In genomic region chr19:1748115-1748702, GRCh38 we compare ENCODE assay signal across 13 cellular contexts. TPM values are rescaled to one million over a fixed set of nuclear protein-coding genes. Genes with fewer than 3 reads are reported as not detected.
DNase-seq lines count a peak whose midpoint lies in the region; ATAC-seq and TF ChIP-seq lines count a peak whose summit lies in the region.
"Had no signal": no experiment of that assay in that cellular context is flagged by ENCODE, and none has a peak within 500 bp of the region (broad histone marks: within the 10 kb centered on the region; RNA-seq: fewer than 3 reads in every experiment).

No MANE protein-coding gene starts in this region.

- H3K4me1 ChIP-seq in PC-3 (ENCODE audit: insufficient read depth, low read length) = peaks cover 42% of the 10 kb centered on the region
- peaks cover 13% of the 10 kb centered on the region for H3K4me1 ChIP-seq in foreskin keratinocyte

- no peaks in the 10 kb centered on the region for H3K9me2 ChIP-seq in PC-3 (replicated peaks; ENCODE audit: low read length)

- H3K27me3 Mint-ChIP-seq in activated T-cell treated with anti-CD3 and anti-CD28 coated beads, Interleukin-2, amount 50 U/mL, for 4 hours (ENCODE audit: low read depth) = peaks cover 54% of the 10 kb centered on the region
- H3K27me3 Mint-ChIP-seq in stimulated activated memory B cell treated with anti-CD40 and anti-IgM and Interleukin-4, amounts not matched to agents 10 μg/mL and 1 μg/mL and 100 μg/mL, for 72 hours = peaks cover 79% of the 10 kb centered on the region

- no peaks in the 10 kb centered on the region for H3F3A ChIP-seq in PC-3 (ENCODE audit: low read length, unreplicated experiment)

- H3K27me3 ChIP-seq in PC-3 (ENCODE audit: low read length) (0 out of 2 replicates have a peak, but pooled peaks cover 4% of the 10 kb centered on the region), foreskin keratinocyte (peaks cover 54% of the 10 kb centered on the region)

- no peaks in the 10 kb centered on the region for H3K36me3 Mint-ChIP-seq in activated T-cell treated with anti-CD3 and anti-CD28 coated beads, Interleukin-2, amount 50 U/mL, for 4 hours (ENCODE audit: insufficient read depth)
- H3K36me3 Mint-ChIP-seq in stimulated activated memory B cell treated with anti-CD40 and anti-IgM and Interleukin-4, amounts not matched to agents 10 μg/mL and 1 μg/mL and 100 μg/mL, for 72 hours = no peaks in the 10 kb centered on the region

- DNase-seq in activated T-cell treated with anti-CD3 and anti-CD28 coated beads, Interleukin-2, amount 50 U/mL, for 4 hours = no peak
- DNase-seq in activated T-cell treated with anti-CD3 and anti-CD28 coated beads, Interleukin-2, amount 50 U/mL, for 1 hour = no peak
- DNase-seq in PC-3 = no peak
- peak; percentile 5 to 34 for DNase-seq in foreskin keratinocyte
- no peak for DNase-seq in NCI-H2107 (lab: John Stamatoyannopoulos, UW)
- DNase-seq in middle frontal gyrus (ENCODE audit: extremely low spot score, low spot score) = no peak
- DNase-seq: gastrocnemius medialis; NCI-H187; stimulated activated CD8-positive, alpha-beta memory T cell treated with anti-CD3 and anti-CD28 coated beads, Interleukin-4, amount 100 ng/mL, for 48 hours had no signal

- H4K20me1 ChIP-seq in PC-3 (ENCODE audit: low read length) = no peaks in the 10 kb centered on the region

- H3K4me3 Mint-ChIP-seq in activated T-cell treated with anti-CD3 and anti-CD28 coated beads, Interleukin-2, amount 50 U/mL, for 4 hours = peak overlapping the region; percentile 49
- peak overlapping the region; percentile 48 for H3K4me3 Mint-ChIP-seq in stimulated activated memory B cell treated with anti-CD40 and anti-IgM and Interleukin-4, amounts not matched to agents 10 μg/mL and 1 μg/mL and 100 μg/mL, for 72 hours

- peak overlapping the region; percentile 97 for H3K4me2 ChIP-seq in PC-3 (ENCODE audit: low read length)

- no peak overlapping the region for H3K27ac Mint-ChIP-seq in stimulated activated memory B cell treated with anti-CD40 and anti-IgM and Interleukin-4, amounts not matched to agents 10 μg/mL and 1 μg/mL and 100 μg/mL, for 72 hours

- peak overlapping the region; percentile 70 for H3K4me3 ChIP-seq in PC-3 (ENCODE audit: low read length)

- H3K9me3 Mint-ChIP-seq in activated T-cell treated with anti-CD3 and anti-CD28 coated beads, Interleukin-2, amount 50 U/mL, for 4 hours = no peaks in the 10 kb centered on the region
- no peaks in the 10 kb centered on the region for H3K9me3 Mint-ChIP-seq in stimulated activated memory B cell treated with anti-CD40 and anti-IgM and Interleukin-4, amounts not matched to agents 10 μg/mL and 1 μg/mL and 100 μg/mL, for 72 hours

- no peak for ATAC-seq in activated T-cell treated with anti-CD3 and anti-CD28 coated beads, Interleukin-2, amount 50 U/mL, for 4 hours
- ATAC-seq in PC-3 = peak; percentile 34
- ATAC-seq in foreskin keratinocyte = no peak
- peak; percentile 58 for ATAC-seq in stimulated activated memory B cell treated with anti-CD40 and anti-IgM and Interleukin-4, amounts not matched to agents 10 μg/mL and 1 μg/mL and 100 μg/mL, for 72 hours
- no peak for ATAC-seq in GM21367 (IDR thresholded peaks at IDR 0.05; ENCODE audit: unreplicated experiment)
- ATAC-seq: gastrocnemius medialis had no signal

- intact Hi-C loops in PC-3 (cut with micrococcal nuclease) = loop anchor here (5.0 kb wide), 1 partner anchor 76 kb away; no protein-coding TSS in a partner anchor

- BruUV-seq in PC-3 (replicated peaks; lab: Mats Ljungman, UMichigan) = no TSS peak

- TF ChIP-seq CTCF in PC-3 (conservative IDR thresholded peaks at IDR 0.05; ENCODE audit: low read depth, low read length) (no peak), foreskin keratinocyte (conservative IDR thresholded peaks at IDR 0.05) (no peak)

- peak overlapping the region; percentile 95 for H3K9ac ChIP-seq in PC-3 (ENCODE audit: low read length)

- peak overlapping the region; percentile 59 for H2AFZ ChIP-seq in PC-3 (ENCODE audit: low read length)

- H3K79me2 ChIP-seq in PC-3 (ENCODE audit: low read length) = no peaks in the 10 kb centered on the region

- no peaks in the 10 kb centered on the region for H3K9me3 ChIP-seq in PC-3 (ENCODE audit: low read length)
- H3K9me3 ChIP-seq: gastrocnemius medialis had no signal

- H3K27ac ChIP-seq in PC-3 (ENCODE audit: low read length) (peak overlapping the region; percentile 99), foreskin keratinocyte (peak overlapping the region; percentile 97)
- H3K27ac ChIP-seq: gastrocnemius medialis had no signal

- POLR2A ChIA-PET in PC-3 (lab: Charles Lee; ENCODE audit: unreplicated experiment) = interaction anchor here (0.5 kb wide), 1 partner anchor 24 kb away, joined by 7 read pairs; no protein-coding TSS in a partner anchor

- H3K36me3 ChIP-seq in PC-3 (ENCODE audit: low read depth, low read length) = no peaks in the 10 kb centered on the region
- H3K36me3 ChIP-seq: gastrocnemius medialis had no signal

- peaks cover 16% of the 10 kb centered on the region for H3K4me1 Mint-ChIP-seq in activated T-cell treated with anti-CD3 and anti-CD28 coated beads, Interleukin-2, amount 50 U/mL, for 4 hours (ENCODE audit: low read depth)
- H3K4me1 Mint-ChIP-seq in stimulated activated memory B cell treated with anti-CD40 and anti-IgM and Interleukin-4, amounts not matched to agents 10 μg/mL and 1 μg/mL and 100 μg/mL, for 72 hours = peaks cover 41% of the 10 kb centered on the region

- CTCF ChIA-PET in PC-3 (lab: Charles Lee) = no interaction called here

RNA-seq across cellular contexts. Expression of gene ONECUT3, which starts 5.1 kb away (rescaled TPM):
- not detected for total RNA-seq in activated T-cell treated with anti-CD3 and anti-CD28 coated beads, Interleukin-2, amount 50 U/mL, for 4 hours
- total RNA-seq in PC-3 (2014; rRNA removed) (1.4 and 2.0 TPM in 2 replicates), foreskin keratinocyte (not detected in 2 replicates)
- polyA plus RNA-seq in foreskin keratinocyte = not detected in 2 replicates
- total RNA-seq: gastrocnemius medialis, renal cortical epithelial cell had no signal
- polyA plus RNA-seq: BJ had no signal

Comparison
In these comparisons a context has a peak if more than half of its experiments do, and no peak if none do; other contexts are left out.
1. ATAC-seq: peak in PC-3 (single experiment) and stimulated activated memory B cell treated with anti-CD40 and anti-IgM and Interleukin-4, amounts not matched to agents 10 μg/mL and 1 μg/mL and 100 μg/mL, for 72 hours (single experiment); none in activated T-cell treated with anti-CD3 and anti-CD28 coated beads, Interleukin-2, amount 50 U/mL, for 4 hours (0 of 2), foreskin keratinocyte (single experiment) and GM21367 (single experiment).
2. DNase-seq: peak in foreskin keratinocyte (2 of 2); none in activated T-cell treated with anti-CD3 and anti-CD28 coated beads, Interleukin-2, amount 50 U/mL, for 4 hours (single experiment), activated T-cell treated with anti-CD3 and anti-CD28 coated beads, Interleukin-2, amount 50 U/mL, for 1 hour (single experiment), PC-3 (single experiment), NCI-H2107 (single experiment) and middle frontal gyrus (single experiment).